Comparison of ENCODE assay signal across 8 cellular contexts in genomic region chr11:79100093-79100704, GRCh38.
A peak's percentile ranks its signal among the peaks of the same experiment; 100 is the strongest.
DNase-seq lines count a peak whose midpoint lies in the region; FAIRE-seq and TF ChIP-seq lines count a peak whose summit lies in the region.

No MANE protein-coding gene starts in this region.

- DNase-seq in AG04449 (ENCODE audit: low read depth, low spot score): no peak
- peak; percentile 41 for DNase-seq in G401 (ENCODE audit: low spot score)
- peak; percentile 21 for DNase-seq in HCEC 1CT
- DNase-seq in MM.1S: peak; percentile 52
- peak; percentile 32 to 43 for DNase-seq in activated CD4-positive, alpha-beta T cell treated with anti-CD3 and anti-CD28 coated beads, Interleukin-2, amount 50 U/mL, for 48 hours
- peak; percentile 46 to 77 for DNase-seq in cardiac muscle cell (ENCODE audit: low read depth in 1 of 2, low spot score in 1 of 2)
- DNase-seq in small intestine: peak; percentile 58
- DNase-seq in activated CD8-positive, alpha-beta memory T cell treated with anti-CD3 and anti-CD28 coated beads for 24 hours: no peak

- H3K27me3 ChIP-seq in MM.1S (replicated peaks; ENCODE audit: insufficient read depth, low read length): no peaks in the 10 kb centered on the region
- H3K27me3 ChIP-seq in cardiac muscle cell: no peaks in the 10 kb centered on the region
- no peaks in the 10 kb centered on the region for H3K27me3 ChIP-seq in small intestine (ENCODE audit: control insufficient read depth in 2 of 2, insufficient read depth in 2 of 2, low read length in 2 of 2)

- H3K4me2 ChIP-seq in MM.1S (ENCODE audit: low read depth, low read length): no peak overlapping the region

- no peak overlapping the region for H3K9ac ChIP-seq in MM.1S (ENCODE audit: low read length)

- no peaks in the 10 kb centered on the region for H3K79me2 ChIP-seq in MM.1S (ENCODE audit: low read length)

- POLR2A ChIA-PET in AG04449 (lab: Yijun Ruan, JAX): interaction anchor here (1.1 kb wide), 1 partner anchor 13 kb away, joined by 5 read pairs; no protein-coding TSS in a partner anchor

- H3K9me2 ChIP-seq in MM.1S (replicated peaks; ENCODE audit: insufficient read depth, low read length): no peaks in the 10 kb centered on the region

- CTCF ChIA-PET in AG04449 (lab: Yijun Ruan, JAX): interaction anchor here (0.7 to 7.1 kb wide), 52 partner anchors 8 to 831 kb away, joined by 3 to 124 read pairs (median 4); no protein-coding TSS in a partner anchor

- H2AFZ ChIP-seq in MM.1S (ENCODE audit: low read length): no peak overlapping the region

- in situ Hi-C loops in G401 (cut with HindIII; ENCODE audit: low sequenced_read_pairs): no loop called here

- no peaks in the 10 kb centered on the region for H4K20me1 ChIP-seq in MM.1S (ENCODE audit: insufficient read depth, low read length)

- H3K9me3 ChIP-seq in MM.1S (replicated peaks; ENCODE audit: insufficient read depth, low read length) (no peaks in the 10 kb centered on the region), cardiac muscle cell (ENCODE audit: low read depth) (no peaks in the 10 kb centered on the region), small intestine (ENCODE audit: control insufficient read depth, low read depth) (no peaks in the 10 kb centered on the region)

- no peaks in the 10 kb centered on the region for H3F3A ChIP-seq in MM.1S (ENCODE audit: insufficient read depth, low read length)

- 27 to 37% (median 35%) methylated on average over 9 of the region's 9 CpGs for WGBS in small intestine, 3 donors

- TF ChIP-seq CTCF in AG04449 (IDR thresholded peaks at IDR 0.05; ENCODE audit: insufficient read depth, low read length, missing control alignments) (peak; percentile 84), MM.1S (IDR thresholded peaks at IDR 0.05; ENCODE audit: low read length) (peak; percentile 86), cardiac muscle cell (IDR thresholded peaks at IDR 0.05; ENCODE audit: low read depth, low read length) (peak; percentile 88)

- no peak for FAIRE-seq in small intestine (lab: Jason Lieb, UNC)

- no peak overlapping the region for H3K27ac ChIP-seq in MM.1S (ENCODE audit: low read length)
- peak overlapping the region; percentile 26 for H3K27ac ChIP-seq in cardiac muscle cell
- no peak overlapping the region for H3K27ac ChIP-seq in small intestine (ENCODE audit: low read depth in 1 of 2, low read length in 1 of 2)

- H3K4me3 ChIP-seq in AG04449 (ENCODE audit: low read depth, low read length) (no peak overlapping the region), MM.1S (ENCODE audit: low read length) (no peak overlapping the region), cardiac muscle cell (no peak overlapping the region), small intestine (ENCODE audit: low read depth in 1 of 2, low read length in 2 of 2) (no peak overlapping the region)

- H3K36me3 ChIP-seq in MM.1S (replicated peaks; ENCODE audit: insufficient read depth, low read length) (no peaks in the 10 kb centered on the region), cardiac muscle cell (no peaks in the 10 kb centered on the region), small intestine (ENCODE audit: control insufficient read depth in 2 of 2, insufficient read depth in 2 of 2, low read length in 2 of 2) (no peaks in the 10 kb centered on the region)

- no peaks in the 10 kb centered on the region for H3K4me1 ChIP-seq in MM.1S (ENCODE audit: low read length)
- H3K4me1 ChIP-seq in cardiac muscle cell (ENCODE audit: low read depth): peaks cover 37% of the 10 kb centered on the region
- no peaks in the 10 kb centered on the region for H3K4me1 ChIP-seq in small intestine (ENCODE audit: control insufficient read depth in 2 of 2, insufficient read depth in 1 of 2, low read depth in 1 of 2, low read length in 1 of 2)

Comparison
In these comparisons a context has a peak if more than half of its experiments do, and no peak if none do; other contexts are left out.
1. DNase-seq: peak in G401 (single experiment), HCEC 1CT (single experiment), MM.1S (single experiment), activated CD4-positive, alpha-beta T cell treated with anti-CD3 and anti-CD28 coated beads, Interleukin-2, amount 50 U/mL, for 48 hours (2 of 2), cardiac muscle cell (2 of 2) and small intestine (single experiment); none in AG04449 (single experiment) and activated CD8-positive, alpha-beta memory T cell treated with anti-CD3 and anti-CD28 coated beads for 24 hours (single experiment).
2. Peak in every context shown above with its lines, with median percentiles within 50 percentile points of each other: CTCF ChIP-seq.